In the genomic region with DNA sequence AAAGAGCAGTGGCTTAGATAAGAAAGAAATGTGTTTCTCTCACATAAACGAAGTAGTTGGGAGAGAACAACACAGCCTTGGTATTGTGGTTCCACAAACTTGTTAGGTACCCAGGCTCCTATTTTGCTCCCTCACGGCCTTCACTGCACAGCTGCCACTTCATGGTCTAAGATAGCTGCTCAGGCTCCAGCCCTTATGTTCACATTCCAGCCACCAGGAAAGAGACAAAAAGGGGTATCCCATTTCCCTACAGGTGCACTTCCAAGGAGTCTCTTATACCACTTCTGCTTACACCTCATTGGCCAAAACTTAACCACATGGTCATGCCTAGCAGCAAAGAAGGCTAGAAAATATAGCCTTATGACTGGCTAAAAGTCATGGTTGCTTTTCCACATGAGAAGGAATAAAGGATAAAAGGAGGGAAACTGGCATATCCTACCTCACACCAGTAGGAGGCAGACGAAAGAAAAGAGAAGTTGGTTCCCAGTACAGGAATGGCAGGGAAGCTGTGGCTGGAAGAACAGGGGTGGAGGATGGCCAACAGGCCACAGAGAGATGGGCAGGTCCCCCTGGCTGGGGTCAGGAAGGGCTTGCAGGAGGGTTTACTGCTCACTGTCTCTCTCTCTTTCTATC, we compare ENCODE assay signal across 1 cellular context.
TF ChIP-seq lines count a peak whose summit lies in the region.

No MANE protein-coding gene starts in this region.

TF ChIP-seq in H1, 55 proteins besides CTCF, POLR2A, EP300 and RAD21:
- peak; percentile 86; the same call in 1 of the 2 replicates for TF ChIP-seq KDM1A (IDR thresholded peaks at IDR 0.05; ENCODE audit: borderline replicate concordance, low read length)
- no peak for TF ChIP-seq RNF2 (IDR thresholded peaks at IDR 0.05; ENCODE audit: borderline replicate concordance, low read depth, low read length, missing control alignments, poor library complexity, severe bottlenecking)
- TF ChIP-seq TEAD4 (IDR thresholded peaks at IDR 0.05; ENCODE audit: low read depth, low read length): peak; percentile 78
- no peak for TF ChIP-seq SIX5 (IDR thresholded peaks at IDR 0.05; ENCODE audit: low read depth, low read length)
- TF ChIP-seq CREB1 (IDR thresholded peaks at IDR 0.05): no peak
